Comparison of ENCODE assay signal across 18 cellular contexts in the genomic region with DNA sequence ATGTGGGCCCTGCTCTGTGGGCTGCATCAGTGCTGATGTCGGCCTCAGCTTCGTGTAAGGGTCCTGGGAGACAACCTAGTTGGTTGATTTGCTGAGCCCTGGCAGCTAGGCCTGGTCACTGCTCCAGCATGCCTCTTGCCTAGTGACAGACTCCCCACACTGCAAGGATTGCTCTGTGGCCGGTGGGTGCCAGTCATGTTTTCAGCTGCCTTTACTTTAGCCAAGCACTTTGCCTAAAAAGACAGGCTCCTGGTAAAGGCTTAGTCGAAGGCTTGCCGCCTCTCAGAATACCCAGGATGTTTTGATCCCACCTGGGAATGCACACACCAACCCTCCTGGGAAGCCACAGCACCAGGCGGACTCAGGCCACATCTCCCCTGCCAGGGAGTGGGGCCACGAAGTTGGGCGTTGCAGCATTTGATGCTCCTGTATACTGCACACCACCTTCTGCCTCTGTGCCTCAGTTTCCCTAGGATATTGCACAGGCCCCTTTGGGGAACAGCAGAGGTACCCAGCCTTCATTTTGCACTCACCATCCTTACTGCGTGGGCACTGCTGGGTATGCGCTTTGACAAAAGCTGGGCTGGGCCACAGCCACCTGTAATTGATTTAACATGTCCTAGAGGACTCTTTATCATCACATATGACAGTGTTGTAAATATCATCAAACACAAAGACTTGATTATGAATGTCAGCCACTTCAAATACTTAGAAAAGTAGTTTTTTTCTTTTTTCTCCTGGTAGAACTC. TPM values are rescaled to one million over a fixed set of nuclear protein-coding genes. Genes with fewer than 3 reads are reported as not detected.
DNase-seq lines count a peak whose midpoint lies in the region; ATAC-seq, FAIRE-seq and TF ChIP-seq lines count a peak whose summit lies in the region.
"Had no signal": no experiment of that assay in that cellular context is flagged by ENCODE, and none has a peak within 500 bp of the region (broad histone marks: within the 10 kb centered on the region; RNA-seq: fewer than 3 reads in every experiment).

No MANE protein-coding gene starts in this region.

- DNase-seq in A673 (ENCODE audit: low spot score), result no peak
- no peak for DNase-seq in NT2/D1 (ENCODE audit: low read depth, low spot score)
- DNase-seq in kidney, result peak; percentile 41
- no peak for DNase-seq in stimulated activated effector memory CD8-positive, alpha-beta T cell treated with anti-CD3 and anti-CD28 coated beads, Interleukin-12 subunit alpha, Interleukin-12 subunit beta, amount 100 ng/mL, for 72 hours (ENCODE audit: low spot score in 2 of 2)
- DNase-seq in activated effector memory CD4-positive, alpha-beta T cell treated with anti-CD3 and anti-CD28 coated beads, Interleukin-2, amount 50 U/mL, for 16 hours, result no peak
- no peak for DNase-seq in HuH-7.5 (ENCODE audit: low spot score)
- DNase-seq in RCC 7860 (ENCODE audit: low spot score), result no peak
- DNase-seq: BE2C; CD8-positive, alpha-beta T cell; COR-L47; DMS153; DND-41; GDM1; HCEC 1CT had no signal

- peak overlapping the region; percentile 12 for H3K9ac ChIP-seq in NT2/D1 (ENCODE audit: insufficient read length, low read depth)
- H3K9ac ChIP-seq in kidney (ENCODE audit: low read length in 2 of 2), result no peak overlapping the region

- CTCF ChIA-PET in A673 (lab: Charles Lee), result no interaction called here

- H3K4me3 Mint-ChIP-seq in stimulated activated effector memory CD8-positive, alpha-beta T cell treated with anti-CD3 and anti-CD28 coated beads, Interleukin-12 subunit alpha, Interleukin-12 subunit beta, amount 100 ng/mL, for 72 hours, result no peak overlapping the region
- H3K4me3 Mint-ChIP-seq: CD8-positive, alpha-beta T cell had no signal

- H3K4me1 Mint-ChIP-seq in stimulated activated effector memory CD8-positive, alpha-beta T cell treated with anti-CD3 and anti-CD28 coated beads, Interleukin-12 subunit alpha, Interleukin-12 subunit beta, amount 100 ng/mL, for 72 hours, result no peaks in the 10 kb centered on the region

- peak; percentile 19 for ATAC-seq in stimulated activated effector memory CD8-positive, alpha-beta T cell treated with anti-CD3 and anti-CD28 coated beads, Interleukin-12 subunit alpha, Interleukin-12 subunit beta, amount 100 ng/mL, for 72 hours
- ATAC-seq: CD8-positive, alpha-beta T cell had no signal

- TF ChIP-seq CTCF in A673 (conservative IDR thresholded peaks at IDR 0.05; ENCODE audit: low read depth, low read length) (no peak), kidney (IDR thresholded peaks at IDR 0.05; ENCODE audit: borderline replicate concordance, extremely low read depth, insufficient read depth) (no peak)

- intact Hi-C loops in A673 (cut with micrococcal nuclease; ENCODE audit: unreplicated experiment) (no loop called here), kidney (cut with DNase I) (no loop called here)

- FAIRE-seq in kidney (lab: Jason Lieb, UNC) (no peak), RCC 7860 (lab: Jason Lieb, UNC) (no peak)
- FAIRE-seq: A204.1, D721Med, H1 had no signal

- H3K27me3 ChIP-seq in A673 (replicated peaks; ENCODE audit: insufficient read depth, low read depth, low read length, poor library complexity) (no peaks in the 10 kb centered on the region), NT2/D1 (ENCODE audit: insufficient read depth, insufficient read length) (no peaks in the 10 kb centered on the region)
- H3K27me3 ChIP-seq: BE2C had no signal

- POLR2A ChIA-PET in A673 (lab: Charles Lee; ENCODE audit: low non-redundant PET), result interaction anchor here (0.5 kb wide), 1 partner anchor 8 kb away, joined by 3 read pairs; no protein-coding TSS in a partner anchor

- H3K27ac ChIP-seq in A673 (ENCODE audit: low read depth, low read length, poor library complexity, severe bottlenecking) (peak overlapping the region; percentile 40), kidney (ENCODE audit: low read depth in 2 of 2, low read length in 2 of 2) (no peak overlapping the region)
- H3K27ac ChIP-seq: C4-2B had no signal

- H3K27ac Mint-ChIP-seq in stimulated activated effector memory CD8-positive, alpha-beta T cell treated with anti-CD3 and anti-CD28 coated beads, Interleukin-12 subunit alpha, Interleukin-12 subunit beta, amount 100 ng/mL, for 72 hours, result peak overlapping the region; percentile 29
- H3K27ac Mint-ChIP-seq: CD8-positive, alpha-beta T cell had no signal

- H3K4me3 ChIP-seq in A673 (ENCODE audit: low read depth, low read length, poor library complexity, severe bottlenecking), result no peak overlapping the region
- H3K4me3 ChIP-seq in NT2/D1 (ENCODE audit: insufficient read length, low read depth), result no peak overlapping the region
- H3K4me3 ChIP-seq in kidney (ENCODE audit: low read length in 2 of 2), result no peak overlapping the region

- no peaks in the 10 kb centered on the region for H3K9me3 Mint-ChIP-seq in stimulated activated effector memory CD8-positive, alpha-beta T cell treated with anti-CD3 and anti-CD28 coated beads, Interleukin-12 subunit alpha, Interleukin-12 subunit beta, amount 100 ng/mL, for 72 hours
- H3K9me3 Mint-ChIP-seq: CD8-positive, alpha-beta T cell had no signal

- peaks cover 5% of the 10 kb centered on the region for H3K4me1 ChIP-seq in A673 (ENCODE audit: insufficient read depth, low read length, poor library complexity, severe bottlenecking)
- peaks cover 3% of the 10 kb centered on the region for H3K4me1 ChIP-seq in NT2/D1 (ENCODE audit: insufficient read depth, insufficient read length)
- H3K4me1 ChIP-seq in kidney (ENCODE audit: control insufficient read depth in 1 of 2, insufficient read depth in 1 of 2, low read depth in 1 of 2, low read length in 2 of 2), result no peaks in the 10 kb centered on the region

- peaks cover 95% of the 10 kb centered on the region for H3K36me3 Mint-ChIP-seq in stimulated activated effector memory CD8-positive, alpha-beta T cell treated with anti-CD3 and anti-CD28 coated beads, Interleukin-12 subunit alpha, Interleukin-12 subunit beta, amount 100 ng/mL, for 72 hours

- H3K36me3 ChIP-seq in A673 (ENCODE audit: insufficient read depth, low read length, poor library complexity, severe bottlenecking) (peaks cover 87% of the 10 kb centered on the region), NT2/D1 (ENCODE audit: insufficient read depth, insufficient read length, low read length) (peaks cover 95% of the 10 kb centered on the region), kidney (ENCODE audit: control insufficient read depth in 1 of 2, insufficient read depth in 2 of 2, low read length in 2 of 2) (peaks cover 60 to 83% of the 10 kb centered on the region in 2 donors)

- no peaks in the 10 kb centered on the region for H3K9me3 ChIP-seq in A673 (ENCODE audit: low read depth, low read length, poor library complexity, severe bottlenecking)
- no peaks in the 10 kb centered on the region for H3K9me3 ChIP-seq in NT2/D1 (ENCODE audit: insufficient read depth, low read length)
- H3K9me3 ChIP-seq in kidney (ENCODE audit: control insufficient read depth in 1 of 2, low read length in 2 of 2), result no peaks in the 10 kb centered on the region
- H3K9me3 ChIP-seq: BE2C had no signal

- no TSS peak for BruUV-seq in A673 (replicated peaks; lab: Mats Ljungman, UMichigan)

RNA-seq across cellular contexts. Expression of gene GINS2, which starts 19.9 kb away (rescaled TPM):
- 70.5 and 71.9 TPM in 2 replicates for total RNA-seq in A673 (2021)
- total RNA-seq in kidney, result 0.88 TPM
- polyA plus RNA-seq in kidney (ENCODE audit: insufficient read depth, low read depth, low replicate concordance), result 0.97 TPM

RNA-seq across cellular contexts. Expression of gene GSE1, which starts 55.7 kb away (rescaled TPM):
- 64.2 and 72.4 TPM in 2 replicates for total RNA-seq in A673 (2021)
- 92.8 TPM for total RNA-seq in kidney
- 9.5 TPM for polyA plus RNA-seq in kidney (ENCODE audit: insufficient read depth, low read depth, low replicate concordance)

Comparison
In these comparisons a context has a peak if more than half of its experiments do, and no peak if none do; other contexts are left out.
1. RNA of gene GINS2, which starts 19.9 kb away (total RNA-seq): 70.5 to 71.9 TPM in A673; 0.88 TPM in kidney (single experiment); every median in the first group is over 10 times any median in the second.